8 cellular contexts compared by ENCODE assay signal in genomic region chr6:44475779-44476434, GRCh38.
DNase-seq lines count a peak whose midpoint lies in the region; ATAC-seq and TF ChIP-seq lines count a peak whose summit lies in the region.

No MANE protein-coding gene starts in this region.

- H3K9me3 ChIP-seq in liver (ENCODE audit: control insufficient read depth in 4 of 4, low read length in 3 of 4), result no peaks in the 10 kb centered on the region

- DNase-seq in NCI-H2227 (lab: John Stamatoyannopoulos, UW; ENCODE audit: unreplicated experiment), result peak; percentile 85
- peak; percentile 48 for DNase-seq in activated CD4-positive, alpha-beta T cell treated with anti-CD3 and anti-CD28 coated beads for 1 hour
- no peak for DNase-seq in chondrocyte (ENCODE audit: low spot score)
- peak; percentile 15 to 54 (median 40) for DNase-seq in stimulated activated CD4-positive, alpha-beta T cell treated with anti-CD3 and anti-CD28 coated beads, TNF-alpha, amount 100 ng/mL, for 1 hour (ENCODE audit: low read depth in 3 of 3, low spot score in 1 of 3)

- H3K27ac ChIP-seq in 22Rv1, result no peak overlapping the region
- H3K27ac ChIP-seq in liver (ENCODE audit: low read depth in 1 of 2, low read length in 2 of 2), result no peak overlapping the region

- H3K4me3 ChIP-seq in liver (ENCODE audit: low read depth in 1 of 3, low read length in 3 of 3), result no peak overlapping the region

- H3K27ac Mint-ChIP-seq in chondrocyte (ENCODE audit: unreplicated experiment), result no peak overlapping the region

- TF ChIP-seq CTCF in 22Rv1 (IDR thresholded peaks at IDR 0.05), result peak; percentile 93
- TF ChIP-seq CTCF in chondrocyte (IDR thresholded peaks at IDR 0.05), result peak; percentile 99
- TF ChIP-seq CTCF in liver (IDR thresholded peaks at IDR 0.05; ENCODE audit: low read depth, low read length, missing input control), result peak; percentile 85

- ATAC-seq in GM18498 (IDR thresholded peaks at IDR 0.05; ENCODE audit: unreplicated experiment), result peak; percentile 83
- ATAC-seq in HG03108 (IDR thresholded peaks at IDR 0.05; ENCODE audit: unreplicated experiment), result peak; percentile 73

- H3K36me3 Mint-ChIP-seq in chondrocyte (ENCODE audit: low read depth), result peaks cover 1% of the 10 kb centered on the region

- WGBS in liver, result 44% methylated on average over 23 of the region's 23 CpGs

- no peaks in the 10 kb centered on the region for H3K36me3 ChIP-seq in liver (ENCODE audit: control insufficient read depth in 4 of 4, insufficient read depth in 3 of 4, low read depth in 1 of 4, low read length in 3 of 4)

- H3K4me1 Mint-ChIP-seq in chondrocyte (ENCODE audit: low read depth), result peaks cover 14% of the 10 kb centered on the region

- H3K9ac ChIP-seq in liver (ENCODE audit: low read depth in 1 of 2, low read length in 2 of 2), result no peak overlapping the region

- H3K9me3 Mint-ChIP-seq in chondrocyte (ENCODE audit: low read depth), result no peaks in the 10 kb centered on the region

- peak overlapping the region; percentile 31 for H3K4me3 Mint-ChIP-seq in chondrocyte (ENCODE audit: unreplicated experiment)

- H3K27me3 Mint-ChIP-seq in chondrocyte (ENCODE audit: low read depth), result no peaks in the 10 kb centered on the region

- TF ChIP-seq RAD21 in liver (IDR thresholded peaks at IDR 0.05), result peak; percentile 93 to 96

- H3K27me3 ChIP-seq in liver (ENCODE audit: control insufficient read depth in 4 of 4, insufficient read depth in 4 of 4, low read length in 3 of 4), result no peaks in the 10 kb centered on the region

- no peaks in the 10 kb centered on the region for H3K4me1 ChIP-seq in liver (ENCODE audit: control insufficient read depth in 4 of 4, insufficient read depth in 4 of 4, low read length in 3 of 4)

TF ChIP-seq in liver, 16 proteins besides CTCF, POLR2A, EP300 and RAD21:
- TF ChIP-seq HNF4A (conservative IDR thresholded peaks at IDR 0.05) (peak in 1 of 2 donors; percentile 11), REST (IDR thresholded peaks at IDR 0.05) (no peak), RXRA (IDR thresholded peaks at IDR 0.05) (peak in 1 of 2 donors; percentile 59)
TF ChIP-seq in liver: peak in this region for 2.
